9 cellular contexts compared by ENCODE assay signal in the genomic region with DNA sequence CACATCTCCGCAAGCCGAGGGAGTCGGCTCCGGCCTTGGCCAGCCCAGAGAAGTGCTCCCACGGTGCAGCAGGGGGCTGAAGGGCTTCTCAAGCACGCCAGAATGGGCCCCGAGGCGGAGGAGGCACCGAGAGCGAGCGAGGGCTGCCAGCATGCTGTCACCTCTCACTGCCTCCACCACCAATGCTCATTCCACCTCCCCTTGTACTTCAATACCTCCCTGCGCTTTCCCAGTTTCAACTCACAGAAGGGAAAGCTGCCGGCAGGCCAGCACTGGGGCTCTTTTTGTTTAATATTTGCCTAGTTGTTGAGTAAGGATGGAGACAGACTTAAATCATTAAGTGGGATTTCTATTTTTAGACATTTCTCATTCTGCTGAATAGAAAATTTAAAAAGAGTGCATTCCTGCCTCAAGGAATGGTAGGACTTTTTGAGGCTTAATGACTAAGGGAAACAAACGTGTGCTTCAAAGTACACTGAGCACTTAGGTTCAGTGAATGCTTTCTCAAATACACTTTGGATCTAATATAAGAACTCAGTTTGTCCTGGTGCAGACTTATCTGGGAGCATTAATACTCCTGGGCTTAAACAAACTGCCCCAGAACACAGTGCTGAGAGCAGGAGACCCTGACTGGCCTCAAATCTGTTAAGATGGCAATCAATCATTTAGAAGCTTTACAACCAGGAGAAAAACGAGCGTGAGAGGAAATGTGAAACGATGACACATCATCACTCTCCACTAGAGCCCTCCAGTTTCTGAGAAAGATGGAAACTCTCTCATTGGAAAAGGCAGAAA.
DNase-seq lines count a peak whose midpoint lies in the region; ATAC-seq and TF ChIP-seq lines count a peak whose summit lies in the region.
"Had no signal": no experiment of that assay in that cellular context is flagged by ENCODE, and none has a peak within 500 bp of the region (broad histone marks: within the 10 kb centered on the region; RNA-seq: fewer than 3 reads in every experiment).

No MANE protein-coding gene starts in this region.

- in situ Hi-C loops in HAP-1 (cut with MboI; ENCODE audit: low sequenced_read_pairs), result no loop called here

- peak; percentile 68 for ATAC-seq in foreskin keratinocyte
- ATAC-seq in stimulated activated naive CD8-positive, alpha-beta T cell treated with anti-CD3 and anti-CD28 coated beads, Interleukin-15, Interleukin-2, amounts not matched to agents 100 U/mL and 50 U/mL, for 24 hours, result peak; percentile 59
- ATAC-seq in GM21717 (IDR thresholded peaks at IDR 0.05; ENCODE audit: unreplicated experiment), result no peak

- DNase-seq in HAP-1 (ENCODE audit: low spot score in 2 of 2), result peak; percentile 7 to 32
- DNase-seq in WERI-Rb-1, result peak; percentile 41
- peak in 1 of 2 donors; percentile 52 for DNase-seq in foreskin keratinocyte
- no peak for DNase-seq in stimulated activated naive CD8-positive, alpha-beta T cell treated with anti-CD3 and anti-CD28 coated beads, Interleukin-15, Interleukin-2, amounts not matched to agents 100 U/mL and 50 U/mL, for 24 hours
- no peak for DNase-seq in RPMI8226
- DNase-seq in SHP77 treated with DMSO at 0.1 percent for 48 hours (lab: John Stamatoyannopoulos, UW), result no peak
- no peak for DNase-seq in MV-4-11 (lab: John Stamatoyannopoulos, UW)
- DNase-seq: T1000 had no signal

- no peak overlapping the region for H3K4me3 ChIP-seq in HAP-1
- no peak overlapping the region; the same call in none of the 2 replicates for H3K4me3 ChIP-seq in WERI-Rb-1 (ENCODE audit: low read depth, low read length)

- H3K9me3 ChIP-seq in HAP-1, result no peaks in the 10 kb centered on the region
- no peaks in the 10 kb centered on the region for H3K9me3 ChIP-seq in WERI-Rb-1 (ENCODE audit: severe bottlenecking)

- H3K36me3 ChIP-seq in HAP-1 (replicated peaks) (no peaks in the 10 kb centered on the region), WERI-Rb-1 (no peaks in the 10 kb centered on the region)

- H3K27ac ChIP-seq in WERI-Rb-1 (peak overlapping the region; percentile 44), foreskin keratinocyte (peak overlapping the region; percentile 28)

- peaks cover 6% of the 10 kb centered on the region for H3K4me1 ChIP-seq in HAP-1
- H3K4me1 ChIP-seq in foreskin keratinocyte, result peaks cover 5% of the 10 kb centered on the region

- TF ChIP-seq CTCF in WERI-Rb-1 (IDR thresholded peaks at IDR 0.05; ENCODE audit: low read depth, low read length), result no peak
- TF ChIP-seq CTCF in foreskin keratinocyte (conservative IDR thresholded peaks at IDR 0.05), result no peak

- H3K27me3 ChIP-seq in HAP-1 (ENCODE audit: low read depth) (no peaks in the 10 kb centered on the region), WERI-Rb-1 (ENCODE audit: insufficient read depth, low read depth, severe bottlenecking) (no peaks in the 10 kb centered on the region), foreskin keratinocyte (no peaks in the 10 kb centered on the region)

Comparison
In these comparisons a context has a peak if more than half of its experiments do, and no peak if none do; other contexts are left out.
1. DNase-seq: peak in HAP-1 (2 of 2) and WERI-Rb-1 (single experiment); none in stimulated activated naive CD8-positive, alpha-beta T cell treated with anti-CD3 and anti-CD28 coated beads, Interleukin-15, Interleukin-2, amounts not matched to agents 100 U/mL and 50 U/mL, for 24 hours (single experiment), RPMI8226 (single experiment), SHP77 treated with DMSO at 0.1 percent for 48 hours (single experiment) and MV-4-11 (single experiment).